ENCODE assay signal across 8 cellular contexts in the genomic region with DNA sequence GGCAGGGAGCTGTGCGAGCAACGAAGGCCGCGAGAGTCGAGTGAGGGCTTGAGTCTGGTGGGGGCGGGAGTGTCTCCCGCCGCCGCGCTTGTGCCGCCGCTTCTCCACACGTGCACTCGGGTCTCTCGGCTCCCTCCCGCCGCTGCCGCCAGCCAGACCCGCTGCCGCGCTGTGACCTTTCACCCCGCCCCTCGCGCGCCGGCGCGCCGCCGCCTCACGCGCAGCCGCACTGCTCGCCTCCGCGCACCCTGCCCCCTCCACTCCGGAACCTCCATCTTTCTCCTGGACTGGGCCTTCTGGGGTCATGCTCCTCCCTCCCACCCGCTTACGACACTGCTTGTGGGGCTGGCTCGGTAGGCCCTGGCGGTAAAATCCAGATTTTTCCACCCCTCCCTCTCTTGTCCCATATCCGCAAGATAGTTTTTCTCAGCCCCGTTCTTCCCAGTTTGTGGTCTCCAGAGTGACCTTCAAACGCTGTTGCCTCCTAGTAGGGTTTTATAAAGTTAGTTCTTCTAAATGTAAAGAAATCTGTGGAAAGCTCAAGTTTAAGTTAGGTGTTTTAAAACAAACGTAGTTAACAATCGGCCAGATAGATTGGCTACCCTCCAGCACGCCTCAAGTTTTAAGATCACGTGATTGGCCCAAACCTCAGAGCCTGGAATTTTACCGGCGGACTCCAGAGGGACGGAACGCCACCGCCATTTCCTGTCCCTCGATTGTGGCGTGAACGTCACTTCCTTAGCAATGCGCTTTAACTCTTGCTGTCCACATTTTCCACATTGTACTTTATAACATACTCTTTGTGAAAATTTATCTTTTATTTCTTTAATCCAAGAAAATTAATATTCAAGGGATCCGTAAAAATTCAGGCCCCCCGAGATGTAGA. TPM values are rescaled to one million over a fixed set of nuclear protein-coding genes. Genes with fewer than 3 reads are reported as not detected.
DNase-seq lines count a peak whose midpoint lies in the region; ATAC-seq and TF ChIP-seq lines count a peak whose summit lies in the region.

A gene (minus strand): TSS at position 181 of the 886 bp plus-strand sequence. CDS start 300 bp downstream, outside the sequence.

- TF ChIP-seq POLR2A in GM19099 (IDR thresholded peaks at IDR 0.05; ENCODE audit: extremely low read depth, insufficient read length, low read depth), result peak; percentile 87

- peak within 1 kb of the TSS; percentile 100 for H3K27ac ChIP-seq in cingulate gyrus (ENCODE audit: low read depth, low read length)

- DNase-seq in AG10803 (ENCODE audit: low read depth), result peak; percentile 95
- DNase-seq in NCI-H524 treated with DMSO at 0.1 percent for 48 hours (lab: John Stamatoyannopoulos, UW), result peak; percentile 85
- DNase-seq in activated CD4-positive, alpha-beta T cell treated with anti-CD3 and anti-CD28 coated beads for 4 hours, result peak; percentile 93
- no peak for DNase-seq in kidney epithelial cell (ENCODE audit: low read depth)
- peak; percentile 88 to 93 for DNase-seq in stimulated activated CD4-positive, alpha-beta T cell treated with anti-CD3 and anti-CD28 coated beads, Interleukin-15, amount 100 ng/mL, for 48 hours (ENCODE audit: low read depth in 2 of 2)

- no peaks in the 10 kb centered on the region for H3K27me3 ChIP-seq in kidney epithelial cell (ENCODE audit: control insufficient read depth, insufficient read depth, low read length)

- ATAC-seq in HG03442 (IDR thresholded peaks at IDR 0.05; ENCODE audit: unreplicated experiment), result peak; percentile 36

- H3K4me3 ChIP-seq in AG10803 (ENCODE audit: low read length) (peak within 1 kb of the TSS; percentile 84), kidney epithelial cell (ENCODE audit: low read depth, low read length) (peak within 1 kb of the TSS; percentile 62)

- no peaks in the 10 kb centered on the region for H3K36me3 ChIP-seq in kidney epithelial cell (ENCODE audit: control insufficient read depth, insufficient read depth, low read length)

- no peak for TF ChIP-seq CTCF in AG10803 (conservative IDR thresholded peaks at IDR 0.05; ENCODE audit: low read length)
- TF ChIP-seq CTCF in kidney epithelial cell (IDR thresholded peaks at IDR 0.05; ENCODE audit: insufficient read depth, low read length, poor library complexity, severe bottlenecking), result no peak

RNA-seq across cellular contexts. Expression of the gene that starts here (rescaled TPM):
- total RNA-seq in kidney epithelial cell, result 110 and 149 TPM in 2 replicates
